Comparison of ENCODE assay signal across 7 cellular contexts in the genomic region with DNA sequence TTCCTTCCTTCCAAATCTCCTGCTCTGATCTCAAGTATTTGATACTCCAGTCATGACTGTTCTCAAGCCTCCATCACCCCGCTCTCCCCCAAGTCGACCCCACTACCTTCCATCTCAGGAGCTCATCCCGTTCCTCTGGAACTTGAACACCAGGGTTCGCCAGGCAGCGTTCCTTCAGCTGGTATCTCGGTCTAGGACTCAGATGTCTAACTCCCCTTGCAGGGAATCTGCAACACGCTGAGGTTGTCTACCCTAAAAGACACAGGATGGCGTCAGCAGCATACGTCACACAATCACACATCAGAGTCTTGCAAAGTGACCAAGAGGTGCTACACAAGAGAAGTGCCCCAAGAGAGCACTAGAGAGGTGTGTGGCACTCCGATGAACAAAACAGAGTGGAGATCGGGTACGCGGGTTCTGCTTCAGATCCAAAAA. TPM values are rescaled to one million over a fixed set of nuclear protein-coding genes. Genes with fewer than 3 reads are reported as not detected.
DNase-seq lines count a peak whose midpoint lies in the region; ATAC-seq and TF ChIP-seq lines count a peak whose summit lies in the region.

No MANE protein-coding gene starts in this region.

- no peaks in the 10 kb centered on the region for H3K9me3 Mint-ChIP-seq in MCF 10A (ENCODE audit: unreplicated experiment)

- CTCF ChIA-PET in MCF 10A (lab: Yijun Ruan, JAX): interaction anchor here (0.7 to 0.9 kb wide), 2 partner anchors 46 to 297 kb away, joined by 3 to 4 read pairs; no protein-coding TSS in a partner anchor

- BruUV-seq in MCF 10A (replicated peaks; lab: Mats Ljungman, UMichigan): no TSS peak

- H3K27me3 Mint-ChIP-seq in MCF 10A (ENCODE audit: insufficient read depth, unreplicated experiment): no peaks in the 10 kb centered on the region

- H3K36me3 Mint-ChIP-seq in MCF 10A (ENCODE audit: insufficient read depth, unreplicated experiment): peaks cover 24% of the 10 kb centered on the region

- in situ Hi-C loops in GM13977 (cut with MboI; ENCODE audit: low pct_unique_long_range_greater_than_20kb, low sequenced_read_pairs, unreplicated experiment): no loop called here

- intact Hi-C loops in MCF 10A (cut with micrococcal nuclease): loop anchor here (5.0 to 10.0 kb wide), 5 partner anchors 133 to 1157 kb away; no protein-coding TSS in a partner anchor

- DNase-seq in GM13977 (ENCODE audit: low spot score) (peak; percentile 55), NCI-H1105 (lab: John Stamatoyannopoulos, UW) (peak; percentile 70), T-helper 2 cell (peak in 4 of 5 experiments; percentile 26 to 86 (median 72)), MCF 10A (ENCODE audit: unreplicated experiment) (peak; percentile 70), iris pigment epithelial cell (ENCODE audit: low read depth) (peak; percentile 82)
- DNase-seq in stimulated activated CD4-positive, alpha-beta T cell treated with anti-CD3 and anti-CD28 coated beads, Interleukin-12 subunit alpha, Interleukin-12 subunit beta, amount 100 ng/mL, for 24 hours (ENCODE audit: low read depth in 2 of 2): peak; percentile 36 to 61

- POLR2A ChIA-PET in MCF 10A (lab: Yijun Ruan, JAX): interaction anchor here (0.6 to 3.0 kb wide), 30 partner anchors 11 to 1346 kb away, joined by 3 to 16 read pairs (median 5); a partner anchor contains a TSS

- TF ChIP-seq CTCF in GM13977 (IDR thresholded peaks at IDR 0.05; ENCODE audit: extremely low read depth, insufficient read depth, missing control alignments) (no peak), MCF 10A (IDR thresholded peaks at IDR 0.05; ENCODE audit: unreplicated experiment) (no peak)

- H3K4me1 Mint-ChIP-seq in MCF 10A (ENCODE audit: insufficient read depth, unreplicated experiment): peaks cover 25% of the 10 kb centered on the region

- peak; percentile 28 for ATAC-seq in HG02623 (IDR thresholded peaks at IDR 0.05; ENCODE audit: unreplicated experiment)

- peak overlapping the region; percentile 91 for H3K4me3 Mint-ChIP-seq in MCF 10A (ENCODE audit: unreplicated experiment)

- peak overlapping the region; percentile 83 for H3K27ac Mint-ChIP-seq in MCF 10A (ENCODE audit: low read depth, unreplicated experiment)

RNA-seq across cellular contexts. Expression of a gene that starts 0.7 kb away (rescaled TPM):
- total RNA-seq in MCF 10A (2022): 8.9 and 10.1 TPM in 2 replicates

Comparison
In these comparisons a context has a peak if more than half of its experiments do, and no peak if none do; other contexts are left out.
1. Peak in every context shown above with its lines: DNase-seq and ATAC-seq.